ENCODE assay signal across 15 cellular contexts in the genomic region with DNA sequence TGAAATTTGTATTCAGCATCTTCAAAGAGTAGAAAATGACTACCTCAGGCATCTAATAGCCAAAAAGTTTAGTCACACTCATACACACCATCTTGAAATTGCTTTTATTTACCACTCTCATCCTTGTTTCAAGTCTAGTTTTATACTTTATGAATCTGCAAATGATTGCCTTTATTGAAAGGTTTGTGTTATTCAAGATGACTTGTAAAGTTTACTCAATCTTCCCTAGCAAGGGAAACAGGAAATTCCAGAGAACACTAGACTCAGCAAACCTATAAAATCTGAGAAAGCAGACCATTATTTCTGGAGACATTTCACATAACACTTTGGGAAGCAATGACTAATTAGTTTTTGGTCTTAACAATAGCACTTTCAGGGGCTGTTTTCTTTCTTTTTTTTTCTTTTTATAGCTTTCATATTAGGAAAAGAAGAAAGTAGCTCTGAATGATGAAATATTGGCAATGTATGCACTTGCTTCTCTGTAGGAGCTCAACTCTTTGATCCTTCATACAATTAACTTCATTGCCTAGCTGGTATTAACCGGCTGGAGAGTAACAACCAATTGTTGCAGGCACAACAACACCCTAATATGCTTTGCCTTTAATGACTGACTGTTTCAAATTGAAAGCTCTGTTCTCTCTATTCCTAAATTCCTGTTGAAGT.
DNase-seq lines count a peak whose midpoint lies in the region; ATAC-seq, FAIRE-seq and TF ChIP-seq lines count a peak whose summit lies in the region.
"Had no signal": no experiment of that assay in that cellular context is flagged by ENCODE, and none has a peak within 500 bp of the region (broad histone marks: within the 10 kb centered on the region; RNA-seq: fewer than 3 reads in every experiment).

No MANE protein-coding gene starts in this region.

- TF ChIP-seq CTCF in nephron progenitor cell (IDR thresholded peaks at IDR 0.05): no peak

- ATAC-seq in HG02642 (IDR thresholded peaks at IDR 0.05; ENCODE audit: poor library complexity, unreplicated experiment): no peak
- ATAC-seq in HG03469 (IDR thresholded peaks at IDR 0.05; ENCODE audit: unreplicated experiment): no peak
- ATAC-seq: lower lobe of right lung, Right ventricle myocardium inferior had no signal

- H3K4me3 Mint-ChIP-seq in nephron progenitor cell: no peak overlapping the region
- H3K4me3 Mint-ChIP-seq: activated naive CD8-positive, alpha-beta T cell had no signal

- peak; percentile 94 for FAIRE-seq in endometrium (lab: Jason Lieb, UNC)

- DNase-seq in Daoy (ENCODE audit: low read depth) (peak; percentile 26), NCI-H226 (peak; percentile 61), nephron progenitor cell (no peak), NCI-H774 (lab: John Stamatoyannopoulos, UW) (no peak), activated T-cell treated with anti-CD3 and anti-CD28 coated beads for 4 hours (no peak)
- DNase-seq: cortex of kidney; lower lobe of right lung; NCI-H524; ovary; stimulated activated CD4-positive, alpha-beta T cell treated with anti-CD3 and anti-CD28 coated beads, Interleukin-1b, Interleukin-23, amount 100 ng/mL, for 48 hours had no signal

- peaks cover 62% of the 10 kb centered on the region for H3K4me1 Mint-ChIP-seq in nephron progenitor cell

- H3K36me3 Mint-ChIP-seq in nephron progenitor cell (ENCODE audit: low read depth): peaks cover 6% of the 10 kb centered on the region
- H3K36me3 Mint-ChIP-seq: activated naive CD8-positive, alpha-beta T cell had no signal

- peaks cover 13% of the 10 kb centered on the region for H3K9me3 Mint-ChIP-seq in nephron progenitor cell

- peak overlapping the region; percentile 7 for H3K27ac Mint-ChIP-seq in nephron progenitor cell
- H3K27ac Mint-ChIP-seq: activated naive CD8-positive, alpha-beta T cell had no signal

- H3K27me3 Mint-ChIP-seq in nephron progenitor cell (ENCODE audit: low read depth, poor library complexity): no peaks in the 10 kb centered on the region

Comparison
In these comparisons a context has a peak if more than half of its experiments do, and no peak if none do; other contexts are left out.
1. DNase-seq: peak in Daoy (single experiment) and NCI-H226 (single experiment); none in nephron progenitor cell (single experiment), NCI-H774 (single experiment) and activated T-cell treated with anti-CD3 and anti-CD28 coated beads for 4 hours (single experiment).